Comparison of ENCODE assay signal across 11 cellular contexts in the genomic region with DNA sequence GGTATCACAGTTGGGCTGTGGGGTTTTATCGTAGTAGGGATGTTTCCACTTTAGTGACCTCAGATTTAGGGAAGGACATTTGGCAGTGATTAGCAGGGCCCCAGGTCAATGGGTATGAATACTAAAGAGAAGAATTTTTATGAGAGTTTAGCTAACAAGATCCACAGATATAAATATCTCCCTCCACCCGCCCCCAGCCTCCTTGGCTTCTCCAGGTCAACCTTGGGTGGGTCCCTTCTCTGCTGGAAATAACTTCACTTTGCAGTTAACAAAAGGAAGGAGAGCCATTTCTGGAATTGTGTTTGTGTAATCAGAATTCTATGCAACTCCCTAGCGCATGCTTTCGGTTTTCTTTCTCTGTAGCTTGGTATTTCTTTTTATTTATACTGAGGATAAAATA. TPM values are rescaled to one million over a fixed set of nuclear protein-coding genes. Genes with fewer than 3 reads are reported as not detected.
DNase-seq lines count a peak whose midpoint lies in the region; ATAC-seq, FAIRE-seq and TF ChIP-seq lines count a peak whose summit lies in the region.
"Had no signal": no experiment of that assay in that cellular context is flagged by ENCODE, and none has a peak within 500 bp of the region (broad histone marks: within the 10 kb centered on the region; RNA-seq: fewer than 3 reads in every experiment).

No MANE protein-coding gene starts in this region.

- H3K9me3 ChIP-seq in kidney (ENCODE audit: control insufficient read depth in 1 of 2, low read length in 2 of 2) (peaks cover 0 to 3% of the 10 kb centered on the region in 2 donors), thymus (ENCODE audit: control insufficient read depth) (no peaks in the 10 kb centered on the region), left lung (no peaks in the 10 kb centered on the region)

- DNase-seq in activated naive CD4-positive, alpha-beta T cell treated with anti-CD3 and anti-CD28 coated beads, Interleukin-2, amount 10 ng/mL, durations not matched to agents 7 days and 5 days: no peak
- no peak for DNase-seq in activated naive CD4-positive, alpha-beta T cell (lab: John Stamatoyannopoulos, UW)
- DNase-seq in T-cell: no peak
- DNase-seq in kidney: no peak
- no peak for DNase-seq in left lung
- DNase-seq in NCI-H187 treated with DMSO at 0.1 percent for 48 hours (lab: John Stamatoyannopoulos, UW): no peak
- DNase-seq: activated CD4-positive, alpha-beta T cell treated with anti-CD3 and anti-CD28 coated beads for 48 hours; C1 segment of cervical spinal cord; kidney glomerular epithelial cell had no signal

- ATAC-seq in T-cell (replicated peaks in 1 of 4) (no peak), left lung (no peak), GM21367 (IDR thresholded peaks at IDR 0.05; ENCODE audit: unreplicated experiment) (no peak)

- peaks cover 95% of the 10 kb centered on the region for H3K4me1 Mint-ChIP-seq in activated naive CD4-positive, alpha-beta T cell treated with anti-CD3 and anti-CD28 coated beads, Interleukin-2, amount 10 ng/mL, durations not matched to agents 7 days and 5 days
- H3K4me1 Mint-ChIP-seq in T-cell: peaks cover 96 to 100% (median 97%) of the 10 kb centered on the region in 3 donors

- no peaks in the 10 kb centered on the region for H3K9me3 Mint-ChIP-seq in activated naive CD4-positive, alpha-beta T cell treated with anti-CD3 and anti-CD28 coated beads, Interleukin-2, amount 10 ng/mL, durations not matched to agents 7 days and 5 days
- H3K9me3 Mint-ChIP-seq in T-cell: no peaks in the 10 kb centered on the region

- CTCF ChIA-PET in activated naive CD4-positive, alpha-beta T cell treated with anti-CD3 and anti-CD28 coated beads, Interleukin-2, amount 10 ng/mL, durations not matched to agents 7 days and 5 days (lab: Charles Lee): interaction anchor here (0.8 to 7.1 kb wide), 7 partner anchors 9 to 110 kb away, joined by 3 to 75 read pairs (median 12); a partner anchor contains a TSS
- CTCF ChIA-PET in T-cell (lab: Charles Lee): interaction anchor here (0.6 to 9.5 kb wide), 12 partner anchors 10 to 181 kb away, joined by 3 to 88 read pairs (median 6); a partner anchor contains a TSS

- H3K36me3 ChIP-seq in kidney (ENCODE audit: control insufficient read depth in 1 of 2, insufficient read depth in 2 of 2, low read length in 2 of 2) (no peaks in the 10 kb centered on the region), thymus (ENCODE audit: control insufficient read depth, insufficient read depth) (peaks cover 7% of the 10 kb centered on the region), left lung (peaks cover 0 to 10% of the 10 kb centered on the region in 2 donors)

- no peak for FAIRE-seq in kidney (lab: Jason Lieb, UNC)

- H3K27me3 ChIP-seq in thymus (ENCODE audit: control insufficient read depth, insufficient read depth) (no peaks in the 10 kb centered on the region), left lung (no peaks in the 10 kb centered on the region)

- peaks cover 92% of the 10 kb centered on the region for H3K36me3 Mint-ChIP-seq in activated naive CD4-positive, alpha-beta T cell treated with anti-CD3 and anti-CD28 coated beads, Interleukin-2, amount 10 ng/mL, durations not matched to agents 7 days and 5 days
- peaks cover 88% of the 10 kb centered on the region for H3K36me3 Mint-ChIP-seq in T-cell

- H3K27ac ChIP-seq in kidney (ENCODE audit: low read depth in 2 of 2, low read length in 2 of 2): peak overlapping the region; percentile 23 to 60
- H3K27ac ChIP-seq in thymus (ENCODE audit: low read depth): peak overlapping the region; percentile 9
- H3K27ac ChIP-seq in left lung: peak overlapping the region in 1 of 2 donors; percentile 55

- TF ChIP-seq CTCF in kidney (IDR thresholded peaks at IDR 0.05; ENCODE audit: borderline replicate concordance, extremely low read depth, insufficient read depth): no peak
- no peak for TF ChIP-seq CTCF in left lung (IDR thresholded peaks at IDR 0.05)

- 80% methylated on average over 4 of the region's 4 CpGs for WGBS in thymus

- intact Hi-C loops in kidney (cut with DNase I): no loop called here
- intact Hi-C loops in left lung (cut with DNase I): no loop called here

- peak overlapping the region; percentile 92 for H3K4me3 Mint-ChIP-seq in activated naive CD4-positive, alpha-beta T cell treated with anti-CD3 and anti-CD28 coated beads, Interleukin-2, amount 10 ng/mL, durations not matched to agents 7 days and 5 days
- H3K4me3 Mint-ChIP-seq in T-cell: peak overlapping the region; percentile 88 to 93 (median 90)

- H3K27me3 Mint-ChIP-seq in activated naive CD4-positive, alpha-beta T cell treated with anti-CD3 and anti-CD28 coated beads, Interleukin-2, amount 10 ng/mL, durations not matched to agents 7 days and 5 days: no peaks in the 10 kb centered on the region
- no peaks in the 10 kb centered on the region for H3K27me3 Mint-ChIP-seq in T-cell

- H3K4me3 ChIP-seq in kidney (ENCODE audit: low read length in 2 of 2) (no peak overlapping the region), thymus (ENCODE audit: low read length) (no peak overlapping the region), left lung (no peak overlapping the region)

- peaks cover 6 to 14% of the 10 kb centered on the region in 2 donors for H3K4me1 ChIP-seq in kidney (ENCODE audit: control insufficient read depth in 1 of 2, insufficient read depth in 1 of 2, low read depth in 1 of 2, low read length in 2 of 2)
- peaks cover 41% of the 10 kb centered on the region for H3K4me1 ChIP-seq in thymus (ENCODE audit: control insufficient read depth, insufficient read depth, low read length)
- peaks cover 0 to 76% of the 10 kb centered on the region in 2 donors for H3K4me1 ChIP-seq in left lung

- POLR2A ChIA-PET in T-cell (lab: Charles Lee): interaction anchor here (1.0 to 1.9 kb wide), 6 partner anchors 9 to 98 kb away, joined by 3 to 6 read pairs (median 4); no protein-coding TSS in a partner anchor

- peak overlapping the region; percentile 90 for H3K27ac Mint-ChIP-seq in activated naive CD4-positive, alpha-beta T cell treated with anti-CD3 and anti-CD28 coated beads, Interleukin-2, amount 10 ng/mL, durations not matched to agents 7 days and 5 days
- H3K27ac Mint-ChIP-seq in T-cell: peak overlapping the region; percentile 97 to 99

- peak overlapping the region in 1 of 2 donors; percentile 28 for H3K9ac ChIP-seq in kidney (ENCODE audit: low read length in 2 of 2)

RNA-seq across cellular contexts. Expression of a gene that starts 27.2 kb away (rescaled TPM):
- total RNA-seq in T-cell (100 to 1,000 TPM; 381 to 480 (median 441) TPM), kidney (24.2 TPM), left lung (10 to 100 TPM; 18.7 to 56.8 TPM)
- polyA plus RNA-seq in kidney (ENCODE audit: insufficient read depth, low read depth, low replicate concordance) (1.7 TPM), thymus (27.4 TPM)

Comparison
In these comparisons a context has a peak if more than half of its experiments do, and no peak if none do; other contexts are left out.
1. RNA of a gene that starts 27.2 kb away (total RNA-seq): 381 to 480 TPM in T-cell; 18.7 to 56.8 TPM in left lung and 24.2 TPM in kidney (single experiment); every median in the first group is over 4 times any median in the second.